Comparison of ENCODE assay signal across 13 cellular contexts in genomic region chr16:57383276-57384247, GRCh38. TPM values are rescaled to one million over a fixed set of nuclear protein-coding genes. Genes with fewer than 3 reads are reported as not detected.
A peak's percentile ranks its signal among the peaks of the same experiment; 100 is the strongest.
DNase-seq lines count a peak whose midpoint lies in the region; ATAC-seq and TF ChIP-seq lines count a peak whose summit lies in the region.
"Had no signal": no experiment of that assay in that cellular context is flagged by ENCODE, and none has a peak within 500 bp of the region (broad histone marks: within the 10 kb centered on the region; RNA-seq: fewer than 3 reads in every experiment).

No MANE protein-coding gene starts in this region.

- H3K27me3 ChIP-seq in PC-3 (ENCODE audit: low read length), result no peaks in the 10 kb centered on the region
- H3K27me3 ChIP-seq in fibroblast of lung (ENCODE audit: control insufficient read depth, insufficient read depth, low read length), result no peaks in the 10 kb centered on the region
- H3K27me3 ChIP-seq in adrenal gland, result no peaks in the 10 kb centered on the region
- H3K27me3 ChIP-seq: Peyer's patch had no signal

- H3K4me3 Mint-ChIP-seq in nephron, result no peak overlapping the region
- H3K4me3 Mint-ChIP-seq in activated naive CD4-positive, alpha-beta T cell treated with anti-CD3 and anti-CD28 coated beads for 36 hours, result no peak overlapping the region

- DNase-seq in D341Med (ENCODE audit: low spot score), result peak; percentile 10
- peak; percentile 31 for DNase-seq in PC-3
- peak; percentile 17 to 77 for DNase-seq in fibroblast of lung (ENCODE audit: low read depth in 2 of 2)
- no peak for DNase-seq in NCI-H446 treated with DMSO at 0.1 percent for 48 hours (lab: John Stamatoyannopoulos, UW)
- DNase-seq in adrenal gland, result no peak
- DNase-seq in activated naive CD4-positive, alpha-beta T cell treated with anti-CD3 and anti-CD28 coated beads for 36 hours, result no peak
- DNase-seq: DMS79 had no signal

- H3K36me3 ChIP-seq in PC-3 (ENCODE audit: low read depth, low read length) (no peaks in the 10 kb centered on the region), fibroblast of lung (ENCODE audit: control insufficient read depth, insufficient read depth, low read length) (no peaks in the 10 kb centered on the region), adrenal gland (replicated peaks in 1 of 2) (no peaks in the 10 kb centered on the region)
- H3K36me3 ChIP-seq: Peyer's patch had no signal

- H3K9ac ChIP-seq in PC-3 (ENCODE audit: low read length) (no peak overlapping the region), fibroblast of lung (ENCODE audit: insufficient read depth, low read length) (no peak overlapping the region)

- intact Hi-C loops in PC-3 (cut with micrococcal nuclease), result no loop called here
- intact Hi-C loops in adrenal gland (cut with DNase I), result no loop called here
- intact Hi-C loops in activated naive CD4-positive, alpha-beta T cell treated with anti-CD3 and anti-CD28 coated beads for 36 hours (cut with micrococcal nuclease), result no loop called here

- WGBS in adrenal gland, 4 donors, result 77 to 84% (median 80%) methylated on average over 5 to 8 of the region's 8 CpGs

- TF ChIP-seq POLR2A in adrenal gland (IDR thresholded peaks at IDR 0.05), result no peak

- H3K9me2 ChIP-seq in PC-3 (replicated peaks; ENCODE audit: low read length), result no peaks in the 10 kb centered on the region

- H3K4me1 Mint-ChIP-seq in nephron, result peaks cover 29% of the 10 kb centered on the region
- H3K4me1 Mint-ChIP-seq in activated naive CD4-positive, alpha-beta T cell treated with anti-CD3 and anti-CD28 coated beads for 36 hours (ENCODE audit: low read depth), result peaks cover 5% of the 10 kb centered on the region

- BruUV-seq in PC-3 (replicated peaks; lab: Mats Ljungman, UMichigan), result no TSS peak

- H2AFZ ChIP-seq in PC-3 (ENCODE audit: low read length), result peak overlapping the region; percentile 50; the same call in 1 of the 2 replicates
- H2AFZ ChIP-seq in fibroblast of lung (ENCODE audit: low read length), result no peak overlapping the region

- peaks cover 6% of the 10 kb centered on the region for H3K4me1 ChIP-seq in PC-3 (ENCODE audit: insufficient read depth, low read length)
- no peaks in the 10 kb centered on the region for H3K4me1 ChIP-seq in fibroblast of lung (ENCODE audit: control insufficient read depth, extremely low read depth, insufficient read depth, low read length)
- peaks cover 0 to 3% of the 10 kb centered on the region in 2 donors for H3K4me1 ChIP-seq in adrenal gland (replicated peaks in 1 of 2)

- H4K20me1 ChIP-seq in PC-3 (ENCODE audit: low read length) (no peaks in the 10 kb centered on the region), fibroblast of lung (ENCODE audit: control insufficient read depth, extremely low read depth, insufficient read depth, low read length) (no peaks in the 10 kb centered on the region)

- H3K27ac ChIP-seq in PC-3 (ENCODE audit: low read length), result no peak overlapping the region
- H3K27ac ChIP-seq in fibroblast of lung (ENCODE audit: insufficient read depth, low read length), result no peak overlapping the region
- no peak overlapping the region for H3K27ac ChIP-seq in adrenal gland

- POLR2A ChIA-PET in PC-3 (lab: Charles Lee; ENCODE audit: unreplicated experiment), result no interaction called here

- H3K4me3 ChIP-seq in PC-3 (ENCODE audit: low read length) (no peak overlapping the region), fibroblast of lung (replicated peaks in 1 of 4; ENCODE audit: control extremely low read depth in 1 of 4, insufficient read depth in 1 of 4, low read depth in 3 of 4, low read length in 4 of 4) (no peak overlapping the region), adrenal gland (no peak overlapping the region)
- H3K4me3 ChIP-seq: Peyer's patch had no signal

- TF ChIP-seq CTCF in PC-3 (conservative IDR thresholded peaks at IDR 0.05; ENCODE audit: low read depth, low read length) (no peak), fibroblast of lung (conservative IDR thresholded peaks at IDR 0.05 in 1 of 2, IDR thresholded peaks at IDR 0.05 in 1 of 2; ENCODE audit: low read depth in 1 of 2, low read length in 2 of 2) (no peak), nephron (IDR thresholded peaks at IDR 0.05; ENCODE audit: unreplicated experiment in 3 of 3) (no peak), adrenal gland (IDR thresholded peaks at IDR 0.05) (no peak)

- no peaks in the 10 kb centered on the region for H3K79me2 ChIP-seq in PC-3 (ENCODE audit: low read length)
- H3K79me2 ChIP-seq in fibroblast of lung (ENCODE audit: control insufficient read depth, insufficient read depth, low read length), result no peaks in the 10 kb centered on the region

- H3K9me3 ChIP-seq in PC-3 (ENCODE audit: low read length) (no peaks in the 10 kb centered on the region), fibroblast of lung (ENCODE audit: control insufficient read depth, insufficient read depth, low read depth, low read length) (no peaks in the 10 kb centered on the region), adrenal gland (replicated peaks in 1 of 3) (no peaks in the 10 kb centered on the region)
- H3K9me3 ChIP-seq: Peyer's patch had no signal

- H3K4me2 ChIP-seq in PC-3 (ENCODE audit: low read length), result no peak overlapping the region
- H3K4me2 ChIP-seq in fibroblast of lung (ENCODE audit: extremely low read depth, insufficient read depth, low read length), result no peak overlapping the region

- ATAC-seq in PC-3, result no peak
- ATAC-seq in GM21528 (IDR thresholded peaks at IDR 0.05; ENCODE audit: low FRiP score, unreplicated experiment), result no peak

- no peaks in the 10 kb centered on the region for H3F3A ChIP-seq in PC-3 (ENCODE audit: low read length, unreplicated experiment)

- H3K36me3 Mint-ChIP-seq in nephron (ENCODE audit: low read depth), result peaks cover 8% of the 10 kb centered on the region
- H3K36me3 Mint-ChIP-seq in activated naive CD4-positive, alpha-beta T cell treated with anti-CD3 and anti-CD28 coated beads for 36 hours (ENCODE audit: low read depth), result no peaks in the 10 kb centered on the region

- CTCF ChIA-PET in PC-3 (lab: Charles Lee), result no interaction called here
- CTCF ChIA-PET in activated naive CD4-positive, alpha-beta T cell treated with anti-CD3 and anti-CD28 coated beads for 36 hours (lab: Charles Lee), result no interaction called here

- H3K9me3 Mint-ChIP-seq in nephron, result no peaks in the 10 kb centered on the region
- H3K9me3 Mint-ChIP-seq in activated naive CD4-positive, alpha-beta T cell treated with anti-CD3 and anti-CD28 coated beads for 36 hours, result no peaks in the 10 kb centered on the region

- H3K27me3 Mint-ChIP-seq in nephron (ENCODE audit: low read depth), result no peaks in the 10 kb centered on the region
- no peaks in the 10 kb centered on the region for H3K27me3 Mint-ChIP-seq in activated naive CD4-positive, alpha-beta T cell treated with anti-CD3 and anti-CD28 coated beads for 36 hours (ENCODE audit: low read depth)

- peak overlapping the region in 2 of 3 experiments; percentile 45 to 83 for H3K27ac Mint-ChIP-seq in nephron
- H3K27ac Mint-ChIP-seq in activated naive CD4-positive, alpha-beta T cell treated with anti-CD3 and anti-CD28 coated beads for 36 hours, result no peak overlapping the region

RNA-seq across cellular contexts. Expression of gene CX3CL1, which starts 11.3 kb away (rescaled TPM):
- total RNA-seq in PC-3 (2014; rRNA removed) (0.35 TPM in 1 of 2 replicates, not detected in the other), fibroblast of lung (under 0.01 TPM in 1 of 2 replicates, not detected in the other), adrenal gland (10 to 100 TPM in 1 of 8 donors, 1 to 10 TPM in 7; 3.3 to 14.1 (median 6.2) TPM)
- polyA plus RNA-seq in fibroblast of lung (0.46 TPM in 1 of 2 replicates, not detected in the other), adrenal gland (1 to 10 TPM; 1.9 to 7.2 (median 6.0) TPM)
- 0.03 and 0.55 TPM in 2 replicates for polyA plus RNA-seq in fibroblast of lung (2012)
- polyA minus RNA-seq in fibroblast of lung (ENCODE audit: low replicate concordance), result 0.15 TPM in 1 of 2 replicates, not detected in the other
- not detected for total RNA-seq in activated naive CD4-positive, alpha-beta T cell treated with anti-CD3 and anti-CD28 coated beads for 36 hours
- total RNA-seq: MCF 10A had no signal

RNA-seq across cellular contexts. Expression of gene CCL17, which starts 21.0 kb away (rescaled TPM):
- total RNA-seq in PC-3 (2014; rRNA removed), result not detected in 2 replicates
- not detected in 2 replicates for total RNA-seq in fibroblast of lung
- not detected in 2 replicates for polyA plus RNA-seq in fibroblast of lung
- polyA plus RNA-seq in fibroblast of lung (2012), result not detected in 2 replicates
- not detected in 2 replicates for polyA minus RNA-seq in fibroblast of lung (ENCODE audit: low replicate concordance)
- total RNA-seq in adrenal gland, result not detected
- not detected for polyA plus RNA-seq in adrenal gland
- not detected for total RNA-seq in activated naive CD4-positive, alpha-beta T cell treated with anti-CD3 and anti-CD28 coated beads for 36 hours
- total RNA-seq: dermis microvascular lymphatic vessel endothelial cell, MCF 10A, Peyer's patch, urinary bladder had no signal
- polyA plus RNA-seq: urinary bladder had no signal

RNA-seq across cellular contexts. Expression of gene CCL22, which starts 25.0 kb away (rescaled TPM):
- total RNA-seq in PC-3 (2014; rRNA removed), result not detected in 2 replicates
- not detected in 2 replicates for total RNA-seq in fibroblast of lung
- polyA plus RNA-seq in fibroblast of lung, result not detected in 2 replicates
- not detected in 2 replicates for polyA plus RNA-seq in fibroblast of lung (2012)
- polyA minus RNA-seq in fibroblast of lung (ENCODE audit: low replicate concordance), result not detected in 2 replicates
- 1 to 10 TPM in 1 of 8 donors, under 1 TPM in 4, not detected in 3; 0.14 to 1.0 (median 0.25) TPM for total RNA-seq in adrenal gland
- 1 to 10 TPM in 1 of 3 donors, under 1 TPM in 2; 0.03 to 2.6 (median 0.08) TPM for polyA plus RNA-seq in adrenal gland
- 1 to 10 TPM in 1 of 2 experiments, under 1 TPM in 1; 0.72 to 1.0 TPM for total RNA-seq in activated naive CD4-positive, alpha-beta T cell treated with anti-CD3 and anti-CD28 coated beads for 36 hours
- total RNA-seq: dermis microvascular lymphatic vessel endothelial cell, MCF 10A, urinary bladder had no signal

Comparison
In these comparisons a context has a peak if more than half of its experiments do, and no peak if none do; other contexts are left out.
1. DNase-seq: peak in D341Med (single experiment), PC-3 (single experiment) and fibroblast of lung (2 of 2); none in NCI-H446 treated with DMSO at 0.1 percent for 48 hours (single experiment), adrenal gland (0 of 7) and activated naive CD4-positive, alpha-beta T cell treated with anti-CD3 and anti-CD28 coated beads for 36 hours (single experiment).